In the genomic region with DNA sequence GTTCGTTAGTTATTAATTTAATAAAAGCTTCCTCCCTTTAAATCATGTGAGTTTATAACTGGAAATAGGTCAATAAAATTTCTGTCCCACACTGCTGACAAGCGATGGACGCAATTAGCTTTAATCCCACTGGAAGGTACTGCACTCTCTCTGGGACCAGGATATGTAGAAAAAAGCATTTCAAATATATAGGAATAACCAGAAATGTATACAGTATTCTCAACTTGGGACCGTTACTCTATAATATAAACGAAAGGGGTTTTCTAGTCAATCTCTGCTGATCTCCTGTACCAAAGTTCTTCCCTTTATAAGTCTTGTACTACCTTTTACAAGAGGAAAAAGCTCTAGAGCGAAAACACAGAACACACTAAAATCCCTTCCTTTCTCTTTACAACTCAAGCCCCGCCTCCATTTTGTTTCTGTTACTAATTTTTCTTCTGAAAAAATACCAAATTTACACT, we compare ENCODE assay signal across 8 cellular contexts. TPM values are rescaled to one million over a fixed set of nuclear protein-coding genes. Genes with fewer than 3 reads are reported as not detected.
DNase-seq lines count a peak whose midpoint lies in the region; ATAC-seq and TF ChIP-seq lines count a peak whose summit lies in the region.

No MANE protein-coding gene starts in this region.

- H3K36me3 Mint-ChIP-seq in MCF 10A (ENCODE audit: insufficient read depth, unreplicated experiment) (peaks cover under 1% of the 10 kb centered on the region), HFFc6 (ENCODE audit: low read depth) (no peaks in the 10 kb centered on the region)

- no peak overlapping the region for H3K27ac Mint-ChIP-seq in MCF 10A (ENCODE audit: low read depth, unreplicated experiment)
- H3K27ac Mint-ChIP-seq in HFFc6, result no peak overlapping the region

- H3K4me3 ChIP-seq in LNCaP clone FGC (ENCODE audit: low read depth, low read length), result peak overlapping the region; percentile 96

- H3K9me3 Mint-ChIP-seq in MCF 10A (ENCODE audit: unreplicated experiment) (no peaks in the 10 kb centered on the region), HFFc6 (no peaks in the 10 kb centered on the region)

- CTCF ChIA-PET in MCF 10A (lab: Yijun Ruan, JAX), result interaction anchor here (0.6 to 2.2 kb wide), 6 partner anchors 153 to 484 kb away, joined by 3 to 10 read pairs (median 4); no protein-coding TSS in a partner anchor

- ATAC-seq in sciatic nerve (no peak), GM18517 (IDR thresholded peaks at IDR 0.05; ENCODE audit: unreplicated experiment) (no peak), HG02981 (IDR thresholded peaks at IDR 0.05; ENCODE audit: unreplicated experiment) (no peak)

- DNase-seq in COLO829 (ENCODE audit: low spot score) (peak; percentile 40), LNCaP clone FGC (ENCODE audit: low read depth) (no peak), MCF 10A (ENCODE audit: unreplicated experiment) (peak; percentile 43), lung microvascular endothelial cell (ENCODE audit: low read depth in 2 of 2) (peak; percentile 56 to 70), HFFc6 (no peak), sciatic nerve (ENCODE audit: low spot score) (no peak)

- H3K4me1 Mint-ChIP-seq in MCF 10A (ENCODE audit: insufficient read depth, unreplicated experiment), result peaks cover 16% of the 10 kb centered on the region
- H3K4me1 Mint-ChIP-seq in HFFc6 (ENCODE audit: low read depth), result peaks cover 9% of the 10 kb centered on the region

- POLR2A ChIA-PET in MCF 10A (lab: Yijun Ruan, JAX), result interaction anchor here (0.6 to 4.3 kb wide), 40 partner anchors 9 to 766 kb away, joined by 3 to 81 read pairs (median 6); partner anchors contain the start of genes HMGB1, KATNAL1, UBE2L5 and UBL3

- H3K4me3 Mint-ChIP-seq in MCF 10A (ENCODE audit: unreplicated experiment), result no peak overlapping the region
- no peak overlapping the region for H3K4me3 Mint-ChIP-seq in HFFc6

- TF ChIP-seq CTCF in LNCaP clone FGC (IDR thresholded peaks at IDR 0.05; ENCODE audit: control insufficient read depth, extremely low read depth, insufficient read depth), result no peak
- no peak for TF ChIP-seq CTCF in MCF 10A (IDR thresholded peaks at IDR 0.05; ENCODE audit: unreplicated experiment)
- no peak for TF ChIP-seq CTCF in HFFc6 (IDR thresholded peaks at IDR 0.05)

- H3K27me3 Mint-ChIP-seq in MCF 10A (ENCODE audit: insufficient read depth, unreplicated experiment) (no peaks in the 10 kb centered on the region), HFFc6 (ENCODE audit: insufficient read depth) (peaks cover 1% of the 10 kb centered on the region; the same call in 1 of the 2 replicates)

- BruUV-seq in MCF 10A (replicated peaks; lab: Mats Ljungman, UMichigan), result no TSS peak

- intact Hi-C loops in MCF 10A (cut with micrococcal nuclease), result loop anchor here (2.0 to 10.0 kb wide), 6 partner anchors 126 to 429 kb away; no protein-coding TSS in a partner anchor
- intact Hi-C loops in sciatic nerve (cut with DNase I), result loop anchor here (10.0 kb wide), 1 partner anchor 151 kb away; the partner anchor contains the start of gene HMGB1

RNA-seq across cellular contexts. Expression of gene USPL1, which starts 1.8 kb away (rescaled TPM):
- total RNA-seq in MCF 10A (2022), result 9.8 and 11.8 TPM in 2 replicates
- total RNA-seq in lung microvascular endothelial cell, result 6.8 and 9.9 TPM in 2 replicates
- total RNA-seq in HFFc6 (2021; fragmentation: NEBNext Ultra II Directional; extraction: Animal tissue kit (Norgen Biotek cat#: 25700)), result 10 to 100 TPM in 4 of 6 experiments, 1 to 10 TPM in 2; 8.0 to 10.9 (median 10.3) TPM
- total RNA-seq in sciatic nerve, result 24.3 TPM

Comparison
In these comparisons a context has a peak if more than half of its experiments do, and no peak if none do; other contexts are left out.
1. DNase-seq: peak in COLO829 (single experiment), MCF 10A (single experiment) and lung microvascular endothelial cell (2 of 2); none in LNCaP clone FGC (single experiment), HFFc6 (single experiment) and sciatic nerve (single experiment).